ENCODE assay signal across 28 cellular contexts in genomic region chr13:37406031-37406430, GRCh38.
"Had no signal": no experiment of that assay in that cellular context is flagged by ENCODE, and none has a peak within 500 bp of the region (broad histone marks: within the 10 kb centered on the region; RNA-seq: fewer than 3 reads in every experiment).

No MANE protein-coding gene starts in this region.

- H3K27me3 Mint-ChIP-seq: activated CD4-positive, alpha-beta memory T cell treated with anti-CD3 and anti-CD28 coated beads for 36 hours; activated CD4-positive, alpha-beta T cell treated with anti-CD3 and anti-CD28 coated beads, Interleukin-2, amount 10 ng/mL, durations not matched to agents 24 days and 14 days; activated naive CD4-positive, alpha-beta T cell treated with anti-CD3 and anti-CD28 coated beads, Interleukin-2, amount 10 ng/mL, durations not matched to agents 7 days and 5 days; activated naive CD8-positive, alpha-beta T cell treated with anti-CD3 and anti-CD28 coated beads, Interleukin-2, amount 10 ng/mL, durations not matched to agents 7 days and 5 days; memory B cell; naive thymus-derived CD4-positive, alpha-beta T cell; stimulated activated naive CD8-positive, alpha-beta T cell treated with anti-CD3 and anti-CD28 coated beads, Interleukin-15, Interleukin-2, amounts not matched to agents 100 ng/mL and 50 ng/mL, for 24 hours; type B pancreatic cell had no signal

- H3K4me3 ChIP-seq: esophagus squamous epithelium, ovary, sigmoid colon, vagina had no signal

- H3K27me3 ChIP-seq: brain microvascular endothelial cell, esophagus squamous epithelium, ovary, sigmoid colon, vagina had no signal

- H3K4me1 Mint-ChIP-seq: activated CD4-positive, alpha-beta T cell treated with anti-CD3 and anti-CD28 coated beads, Interleukin-2, amount 10 ng/mL, durations not matched to agents 24 days and 14 days; activated naive CD4-positive, alpha-beta T cell treated with anti-CD3 and anti-CD28 coated beads, Interleukin-2, amount 10 ng/mL, durations not matched to agents 7 days and 5 days; activated naive CD8-positive, alpha-beta T cell treated with anti-CD3 and anti-CD28 coated beads, Interleukin-2, amount 10 ng/mL, durations not matched to agents 7 days and 5 days; endodermal cell; memory B cell; naive thymus-derived CD4-positive, alpha-beta T cell; stimulated activated effector memory CD8-positive, alpha-beta T cell treated with anti-CD3 and anti-CD28 coated beads, Interleukin-12 subunit alpha, Interleukin-12 subunit beta, amount 100 ng/mL, for 72 hours had no signal

- DNase-seq: activated CD4-positive, alpha-beta memory T cell treated with anti-CD3 and anti-CD28 coated beads for 36 hours; activated CD4-positive, alpha-beta T cell treated with anti-CD3 and anti-CD28 coated beads, Interleukin-2, amount 10 ng/mL, durations not matched to agents 24 days and 14 days; activated CD4-positive, CD25-positive, alpha-beta regulatory T cell treated with anti-CD3 and anti-CD28 coated beads, Interleukin-2, amount 50 U/mL, for 72 hours; activated CD8-positive, alpha-beta memory T cell treated with anti-CD3 and anti-CD28 coated beads, Interleukin-2, amount 50 U/mL, for 4 hours; activated gamma-delta T cell; activated naive CD4-positive, alpha-beta T cell treated with anti-CD3 and anti-CD28 coated beads, Interleukin-2, amount 10 ng/mL, durations not matched to agents 7 days and 5 days; activated naive CD8-positive, alpha-beta T cell treated with anti-CD3 and anti-CD28 coated beads, Interleukin-2, amount 10 ng/mL, durations not matched to agents 7 days and 5 days; activated T-cell treated with anti-CD3 and anti-CD28 coated beads, Interleukin-2, amount 50 U/mL, for 1 hour; amniotic stem cell; brain microvascular endothelial cell; caudate nucleus; endodermal cell; esophagus squamous epithelium; kidney; midbrain; naive thymus-derived CD4-positive, alpha-beta T cell; ovary; retina; sigmoid colon; small intestine; stimulated activated CD4-positive, alpha-beta T cell treated with anti-CD3 and anti-CD28 coated beads, Interleukin-4, amount 100 ng/mL, for 24 hours; substantia nigra had no signal

- H3K9me3 Mint-ChIP-seq: activated CD4-positive, alpha-beta T cell treated with anti-CD3 and anti-CD28 coated beads, Interleukin-2, amount 10 ng/mL, durations not matched to agents 24 days and 14 days; endodermal cell had no signal

- H3K27ac ChIP-seq: brain microvascular endothelial cell, esophagus squamous epithelium, ovary, sigmoid colon, vagina had no signal

- H3K4me3 Mint-ChIP-seq: activated CD4-positive, alpha-beta memory T cell treated with anti-CD3 and anti-CD28 coated beads for 36 hours; activated CD4-positive, alpha-beta T cell treated with anti-CD3 and anti-CD28 coated beads, Interleukin-2, amount 10 ng/mL, durations not matched to agents 24 days and 14 days; activated naive CD4-positive, alpha-beta T cell treated with anti-CD3 and anti-CD28 coated beads, Interleukin-2, amount 10 ng/mL, durations not matched to agents 7 days and 5 days; activated naive CD8-positive, alpha-beta T cell treated with anti-CD3 and anti-CD28 coated beads, Interleukin-2, amount 10 ng/mL, durations not matched to agents 7 days and 5 days; endodermal cell; memory B cell; naive thymus-derived CD4-positive, alpha-beta T cell; stimulated activated effector memory CD8-positive, alpha-beta T cell treated with anti-CD3 and anti-CD28 coated beads, Interleukin-12 subunit alpha, Interleukin-12 subunit beta, amount 100 ng/mL, for 72 hours; stimulated activated naive CD8-positive, alpha-beta T cell treated with anti-CD3 and anti-CD28 coated beads, Interleukin-15, Interleukin-2, amounts not matched to agents 100 ng/mL and 50 ng/mL, for 24 hours; type B pancreatic cell had no signal

- H3K36me3 ChIP-seq: brain microvascular endothelial cell, esophagus squamous epithelium, ovary, sigmoid colon, vagina had no signal

- H3K27ac Mint-ChIP-seq: activated CD4-positive, alpha-beta memory T cell treated with anti-CD3 and anti-CD28 coated beads for 36 hours; activated CD4-positive, alpha-beta T cell treated with anti-CD3 and anti-CD28 coated beads, Interleukin-2, amount 10 ng/mL, durations not matched to agents 24 days and 14 days; activated naive CD4-positive, alpha-beta T cell treated with anti-CD3 and anti-CD28 coated beads, Interleukin-2, amount 10 ng/mL, durations not matched to agents 7 days and 5 days; activated naive CD8-positive, alpha-beta T cell treated with anti-CD3 and anti-CD28 coated beads, Interleukin-2, amount 10 ng/mL, durations not matched to agents 7 days and 5 days; endodermal cell; memory B cell; naive thymus-derived CD4-positive, alpha-beta T cell; progenitor cell of endocrine pancreas; stimulated activated effector memory CD8-positive, alpha-beta T cell treated with anti-CD3 and anti-CD28 coated beads, Interleukin-12 subunit alpha, Interleukin-12 subunit beta, amount 100 ng/mL, for 72 hours; stimulated activated naive CD8-positive, alpha-beta T cell treated with anti-CD3 and anti-CD28 coated beads, Interleukin-15, Interleukin-2, amounts not matched to agents 100 ng/mL and 50 ng/mL, for 24 hours; type B pancreatic cell had no signal

- ATAC-seq: naive thymus-derived CD4-positive, alpha-beta T cell; stimulated activated effector memory CD8-positive, alpha-beta T cell treated with anti-CD3 and anti-CD28 coated beads, Interleukin-12 subunit alpha, Interleukin-12 subunit beta, amount 100 ng/mL, for 72 hours had no signal

- H3K4me1 ChIP-seq: sigmoid colon, vagina had no signal

- H3K9me3 ChIP-seq: esophagus squamous epithelium, ovary, sigmoid colon, vagina had no signal
